Comparison of ENCODE assay signal across 19 cellular contexts in genomic region chr1:201499191-201499590, GRCh38. TPM values are rescaled to one million over a fixed set of nuclear protein-coding genes. Genes with fewer than 3 reads are reported as not detected.
DNase-seq lines count a peak whose midpoint lies in the region; ATAC-seq, FAIRE-seq and TF ChIP-seq lines count a peak whose summit lies in the region.
"Had no signal": no experiment of that assay in that cellular context is flagged by ENCODE, and none has a peak within 500 bp of the region (broad histone marks: within the 10 kb centered on the region; RNA-seq: fewer than 3 reads in every experiment).

No MANE protein-coding gene starts in this region.

- peak overlapping the region in 16 of 59 donors; percentile 3 to 84 (median 32) for H3K4me3 ChIP-seq in dorsolateral prefrontal cortex
- H3K4me3 ChIP-seq in tibial nerve, result no peak overlapping the region

- H3K27ac Mint-ChIP-seq in nephron, result peak overlapping the region; percentile 47 to 99 (median 88)
- H3K27ac Mint-ChIP-seq: activated naive CD8-positive, alpha-beta T cell treated with anti-CD3 and anti-CD28 coated beads, Interleukin-2, amount 10 ng/mL, durations not matched to agents 7 days and 5 days; B cell had no signal

- H3K27me3 ChIP-seq in dorsolateral prefrontal cortex, result no peaks in the 10 kb centered on the region
- no peaks in the 10 kb centered on the region for H3K27me3 ChIP-seq in tibial nerve

- no peak overlapping the region for H3K4me3 Mint-ChIP-seq in nephron
- H3K4me3 Mint-ChIP-seq: activated naive CD8-positive, alpha-beta T cell treated with anti-CD3 and anti-CD28 coated beads, Interleukin-2, amount 10 ng/mL, durations not matched to agents 7 days and 5 days; B cell; naive B cell had no signal

- H3K9me3 ChIP-seq in tibial nerve, result no peaks in the 10 kb centered on the region

- peaks cover 80% of the 10 kb centered on the region for H3K4me1 Mint-ChIP-seq in nephron
- H3K4me1 Mint-ChIP-seq: naive B cell had no signal

- TF ChIP-seq CTCF in dorsolateral prefrontal cortex (IDR thresholded peaks at IDR 0.05 in 54 of 56, conservative IDR thresholded peaks at IDR 0.05 in 2 of 56; ENCODE audit: low read depth in 1 of 56, partially characterized antibody in 56 of 56), result no peak
- no peak for TF ChIP-seq CTCF in nephron (IDR thresholded peaks at IDR 0.05; ENCODE audit: unreplicated experiment in 3 of 3)
- no peak for TF ChIP-seq CTCF in tibial nerve (IDR thresholded peaks at IDR 0.05)

- no peak for TF ChIP-seq EP300 in tibial nerve (IDR thresholded peaks at IDR 0.05)

- H3K27ac ChIP-seq in dorsolateral prefrontal cortex, result peak overlapping the region; percentile 80 to 100 (median 97)
- H3K27ac ChIP-seq in tibial nerve, result peak overlapping the region; percentile 88 to 98 (median 92)

- 46 to 61% methylated on average over 3 of the region's 3 CpGs for WGBS in tibial nerve, 2 donors

- peak; percentile 18 for DNase-seq in RKO (ENCODE audit: low spot score)
- DNase-seq in dorsolateral prefrontal cortex, result no peak
- DNase-seq in tibial nerve (ENCODE audit: low spot score in 2 of 2), result no peak
- no peak for DNase-seq in GM12891 (ENCODE audit: insufficient read length, low spot score)
- DNase-seq in DMS53 treated with DMSO at 0.1 percent for 48 hours (lab: John Stamatoyannopoulos, UW; ENCODE audit: unreplicated experiment), result no peak
- DNase-seq: activated CD4-positive, CD25-positive, alpha-beta regulatory T cell; activated CD8-positive, alpha-beta memory T cell treated with anti-CD3 and anti-CD28 coated beads for 24 hours; activated naive CD8-positive, alpha-beta T cell treated with anti-CD3 and anti-CD28 coated beads, Interleukin-2, amount 10 ng/mL, durations not matched to agents 7 days and 5 days; KG1; naive B cell; NCI-H1048; NCI-H526; SIG-M5; stimulated activated naive CD4-positive, alpha-beta T cell had no signal

- intact Hi-C loops in dorsolateral prefrontal cortex (cut with DNase I), result no loop called here

- no peaks in the 10 kb centered on the region for H3K36me3 Mint-ChIP-seq in nephron (ENCODE audit: low read depth)

- peaks cover 0 to 13% (median 0%) of the 10 kb centered on the region in 3 donors for H3K36me3 ChIP-seq in tibial nerve

- peaks cover 10% of the 10 kb centered on the region for H3K27me3 Mint-ChIP-seq in nephron (ENCODE audit: low read depth)
- H3K27me3 Mint-ChIP-seq: activated naive CD8-positive, alpha-beta T cell treated with anti-CD3 and anti-CD28 coated beads, Interleukin-2, amount 10 ng/mL, durations not matched to agents 7 days and 5 days; B cell; naive B cell had no signal

- H3K4me1 ChIP-seq in tibial nerve, result peaks cover 8 to 98% (median 79%) of the 10 kb centered on the region in 4 donors

- no peak for FAIRE-seq in GM12891 (lab: Jason Lieb, UNC)
- FAIRE-seq: D721Med, H54 had no signal

- no peak for ATAC-seq in HG02885 (IDR thresholded peaks at IDR 0.05; ENCODE audit: poor library complexity, unreplicated experiment)

- no peak for TF ChIP-seq POLR2A in tibial nerve (IDR thresholded peaks at IDR 0.05)
- TF ChIP-seq POLR2A in GM12891 (IDR thresholded peaks at IDR 0.05; ENCODE audit: low read depth, low read length), result no peak

- H3K9me3 Mint-ChIP-seq in nephron, result no peaks in the 10 kb centered on the region
- H3K9me3 Mint-ChIP-seq: activated naive CD8-positive, alpha-beta T cell treated with anti-CD3 and anti-CD28 coated beads, Interleukin-2, amount 10 ng/mL, durations not matched to agents 7 days and 5 days; naive B cell had no signal

TF ChIP-seq in GM12891, 5 proteins besides CTCF, POLR2A, EP300 and RAD21:
- TF ChIP-seq PAX5 (IDR thresholded peaks at IDR 0.05; ENCODE audit: insufficient read depth, low read length, severe bottlenecking), result no peak
- TF ChIP-seq POU2F2 (IDR thresholded peaks at IDR 0.05; ENCODE audit: low read depth, low read length), result no peak
- TF ChIP-seq SPI1 (IDR thresholded peaks at IDR 0.05; ENCODE audit: low read depth, low read length), result no peak
- no peak for TF ChIP-seq TAF1 (IDR thresholded peaks at IDR 0.05; ENCODE audit: low read depth, low read length)

RNA-seq across cellular contexts. Expression of gene CSRP1, which starts 7.7 kb away (rescaled TPM):
- total RNA-seq in dorsolateral prefrontal cortex, result 1,000 to 10,000 TPM in 2 of 120 experiments, 100 to 1,000 TPM in 118; 225 to 1,268 (median 522) TPM
- total RNA-seq in tibial nerve, result 1,000 to 10,000 TPM in 3 of 4 donors, 100 to 1,000 TPM in 1; 548 to 1,751 (median 1,444) TPM
- 21.0 TPM for polyA plus RNA-seq in GM12891 (2012; ENCODE audit: low read depth, missing spikeins)

RNA-seq across cellular contexts. Expression of gene PHLDA3, which starts 30.2 kb away (rescaled TPM):
- total RNA-seq in dorsolateral prefrontal cortex (100 to 1,000 TPM in 6 of 120 experiments, 10 to 100 TPM in 114; 34.3 to 144 (median 58.1) TPM), tibial nerve (100 to 1,000 TPM; 243 to 301 (median 271) TPM)
- 19.4 TPM for polyA plus RNA-seq in GM12891 (2012; ENCODE audit: low read depth, missing spikeins)

RNA-seq across cellular contexts. Expression of gene NAV1, which starts 39.7 kb away (rescaled TPM):
- total RNA-seq in dorsolateral prefrontal cortex (100 to 1,000 TPM in 17 of 120 experiments, 10 to 100 TPM in 103; 53.8 to 141 (median 77.6) TPM), tibial nerve (10 to 100 TPM; 22.9 to 49.2 (median 34.2) TPM)
- 0.23 TPM for polyA plus RNA-seq in GM12891 (2012; ENCODE audit: low read depth, missing spikeins)
